ENCODE assay signal across 19 cellular contexts in the genomic region with DNA sequence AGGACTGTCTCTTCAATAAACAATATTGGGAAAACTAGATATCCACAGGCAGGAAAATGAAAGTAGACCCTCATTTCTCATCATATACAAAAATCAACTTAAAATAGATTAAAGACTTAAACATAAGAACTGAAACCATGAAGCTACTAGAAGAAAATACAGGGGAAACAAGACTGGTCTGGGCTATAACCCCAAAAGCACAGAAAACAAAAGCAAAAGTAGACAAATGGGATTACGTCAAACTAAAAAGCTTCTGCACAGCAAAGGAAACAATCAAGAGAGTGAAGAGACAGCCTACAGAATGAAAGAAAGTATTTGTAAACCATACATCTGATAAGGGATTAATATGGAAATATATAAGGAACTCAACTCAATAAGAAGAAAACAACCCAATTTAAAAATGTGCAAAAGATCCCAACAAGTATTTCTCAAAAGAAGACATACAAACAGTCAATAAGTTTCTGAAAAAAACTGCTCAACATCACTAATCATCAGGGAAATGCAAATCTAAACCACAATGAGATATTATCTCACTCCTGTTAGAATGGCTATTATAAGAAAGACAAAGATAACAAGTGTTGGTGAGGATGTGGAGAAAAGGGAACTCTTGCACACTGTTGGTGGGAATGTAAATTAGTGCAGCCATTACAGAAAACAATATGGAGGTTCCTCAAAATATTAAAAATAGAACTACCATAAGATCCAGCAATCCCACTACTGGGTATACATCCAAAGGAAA.
DNase-seq lines count a peak whose midpoint lies in the region; ATAC-seq and TF ChIP-seq lines count a peak whose summit lies in the region.
"Had no signal": no experiment of that assay in that cellular context is flagged by ENCODE, and none has a peak within 500 bp of the region (broad histone marks: within the 10 kb centered on the region; RNA-seq: fewer than 3 reads in every experiment).

No MANE protein-coding gene starts in this region.

- peak; percentile 72 for ATAC-seq in activated CD8-positive, alpha-beta memory T cell treated with anti-CD3 and anti-CD28 coated beads, Interleukin-2, amount 10 ng/mL, durations not matched to agents 7 days and 5 days
- ATAC-seq in GM21619 (IDR thresholded peaks at IDR 0.05; ENCODE audit: unreplicated experiment) (peak; percentile 82), HG03280 (IDR thresholded peaks at IDR 0.05; ENCODE audit: unreplicated experiment) (peak; percentile 91), naive B cell (ENCODE audit: low read depth in 2 of 2) (peak; percentile 82 to 89), upper lobe of right lung (no peak)
- ATAC-seq: right lobe of liver; stimulated activated effector memory CD8-positive, alpha-beta T cell treated with anti-CD3 and anti-CD28 coated beads, Interleukin-12 subunit alpha, Interleukin-12 subunit beta, amount 100 ng/mL, for 72 hours had no signal

- peaks cover 7% of the 10 kb centered on the region for H3K36me3 Mint-ChIP-seq in activated CD8-positive, alpha-beta memory T cell treated with anti-CD3 and anti-CD28 coated beads, Interleukin-2, amount 10 ng/mL, durations not matched to agents 7 days and 5 days
- peaks cover 0 to 4% of the 10 kb centered on the region in 2 donors for H3K36me3 Mint-ChIP-seq in naive B cell
- H3K36me3 Mint-ChIP-seq: stimulated activated effector memory CD8-positive, alpha-beta T cell treated with anti-CD3 and anti-CD28 coated beads, Interleukin-12 subunit alpha, Interleukin-12 subunit beta, amount 100 ng/mL, for 72 hours had no signal

- H3K4me1 Mint-ChIP-seq in activated CD8-positive, alpha-beta memory T cell treated with anti-CD3 and anti-CD28 coated beads, Interleukin-2, amount 10 ng/mL, durations not matched to agents 7 days and 5 days, result peaks cover 16% of the 10 kb centered on the region
- peaks cover 15 to 23% (median 20%) of the 10 kb centered on the region in 3 donors for H3K4me1 Mint-ChIP-seq in naive B cell
- H3K4me1 Mint-ChIP-seq: stimulated activated effector memory CD8-positive, alpha-beta T cell treated with anti-CD3 and anti-CD28 coated beads, Interleukin-12 subunit alpha, Interleukin-12 subunit beta, amount 100 ng/mL, for 72 hours had no signal

- no peaks in the 10 kb centered on the region for H3K9me3 ChIP-seq in upper lobe of right lung
- H3K9me3 ChIP-seq: neutrophil, right lobe of liver had no signal

- H3K27ac ChIP-seq in upper lobe of right lung, result no peak overlapping the region
- H3K27ac ChIP-seq: neutrophil, PC-9, right lobe of liver, VCaP had no signal

- H3K36me3 ChIP-seq in upper lobe of right lung, result no peaks in the 10 kb centered on the region
- H3K36me3 ChIP-seq: neutrophil, right lobe of liver had no signal

- peaks cover 11% of the 10 kb centered on the region for H3K9me3 Mint-ChIP-seq in activated CD8-positive, alpha-beta memory T cell treated with anti-CD3 and anti-CD28 coated beads, Interleukin-2, amount 10 ng/mL, durations not matched to agents 7 days and 5 days (ENCODE audit: low read depth)
- H3K9me3 Mint-ChIP-seq in naive B cell, result peaks cover 0 to 9% (median 4%) of the 10 kb centered on the region in 7 donors
- H3K9me3 Mint-ChIP-seq: CD4-positive, alpha-beta T cell; central memory CD8-positive, alpha-beta T cell; stimulated activated effector memory CD8-positive, alpha-beta T cell treated with anti-CD3 and anti-CD28 coated beads, Interleukin-12 subunit alpha, Interleukin-12 subunit beta, amount 100 ng/mL, for 72 hours had no signal

- no peak overlapping the region for H3K4me3 ChIP-seq in upper lobe of right lung
- H3K4me3 ChIP-seq: PC-9, right lobe of liver had no signal

- H3K27ac Mint-ChIP-seq in activated CD8-positive, alpha-beta memory T cell treated with anti-CD3 and anti-CD28 coated beads, Interleukin-2, amount 10 ng/mL, durations not matched to agents 7 days and 5 days, result peak overlapping the region; percentile 58
- peak overlapping the region in 5 of 6 donors; percentile 13 to 88 (median 25) for H3K27ac Mint-ChIP-seq in naive B cell
- H3K27ac Mint-ChIP-seq: CD4-positive, alpha-beta T cell; stimulated activated effector memory CD8-positive, alpha-beta T cell treated with anti-CD3 and anti-CD28 coated beads, Interleukin-12 subunit alpha, Interleukin-12 subunit beta, amount 100 ng/mL, for 72 hours had no signal

- no peaks in the 10 kb centered on the region for H3K27me3 ChIP-seq in upper lobe of right lung
- H3K27me3 ChIP-seq: neutrophil, right lobe of liver had no signal

- H3K27me3 Mint-ChIP-seq in activated CD8-positive, alpha-beta memory T cell treated with anti-CD3 and anti-CD28 coated beads, Interleukin-2, amount 10 ng/mL, durations not matched to agents 7 days and 5 days, result no peaks in the 10 kb centered on the region
- H3K27me3 Mint-ChIP-seq in naive B cell, result no peaks in the 10 kb centered on the region
- H3K27me3 Mint-ChIP-seq: CD4-positive, alpha-beta T cell; central memory CD8-positive, alpha-beta T cell had no signal

- TF ChIP-seq CTCF in upper lobe of right lung (IDR thresholded peaks at IDR 0.05), result no peak

- intact Hi-C loops in upper lobe of right lung (cut with DNase I), result no loop called here

- no peak for DNase-seq in activated CD8-positive, alpha-beta memory T cell treated with anti-CD3 and anti-CD28 coated beads, Interleukin-2, amount 10 ng/mL, durations not matched to agents 7 days and 5 days
- DNase-seq in activated CD8-positive, alpha-beta memory T cell treated with anti-CD3 and anti-CD28 coated beads, Interleukin-2, amount 50 U/mL, for 4 hours, result no peak
- DNase-seq in naive B cell (peak; percentile 37), pons (ENCODE audit: low spot score) (no peak), upper lobe of right lung (no peak), NCI-H1417 treated with DMSO at 0.1 percent for 48 hours (lab: John Stamatoyannopoulos, UW) (no peak)
- DNase-seq: CD4-positive, alpha-beta T cell; mammary epithelial cell; NCI-H1930; NCI-H524 treated with DMSO at 0.1 percent for 48 hours; PC-9; right lobe of liver; stimulated activated CD4-positive, alpha-beta T cell treated with anti-CD3 and anti-CD28 coated beads, Interleukin-4, amount 100 ng/mL, for 4 hours had no signal

- peak overlapping the region; percentile 16 for H3K4me3 Mint-ChIP-seq in activated CD8-positive, alpha-beta memory T cell treated with anti-CD3 and anti-CD28 coated beads, Interleukin-2, amount 10 ng/mL, durations not matched to agents 7 days and 5 days
- peak overlapping the region in 5 of 8 donors; percentile 2 to 79 (median 33) for H3K4me3 Mint-ChIP-seq in naive B cell
- H3K4me3 Mint-ChIP-seq: CD4-positive, alpha-beta T cell; central memory CD8-positive, alpha-beta T cell; stimulated activated effector memory CD8-positive, alpha-beta T cell treated with anti-CD3 and anti-CD28 coated beads, Interleukin-12 subunit alpha, Interleukin-12 subunit beta, amount 100 ng/mL, for 72 hours had no signal

- CTCF ChIA-PET in activated CD8-positive, alpha-beta memory T cell treated with anti-CD3 and anti-CD28 coated beads, Interleukin-2, amount 10 ng/mL, durations not matched to agents 7 days and 5 days (lab: Charles Lee), result interaction anchor here (1.1 kb wide), 1 partner anchor 330 kb away, joined by 3 read pairs; no protein-coding TSS in a partner anchor

- no peaks in the 10 kb centered on the region for H3K4me1 ChIP-seq in upper lobe of right lung
